22 cellular contexts compared by ENCODE assay signal in the genomic region with DNA sequence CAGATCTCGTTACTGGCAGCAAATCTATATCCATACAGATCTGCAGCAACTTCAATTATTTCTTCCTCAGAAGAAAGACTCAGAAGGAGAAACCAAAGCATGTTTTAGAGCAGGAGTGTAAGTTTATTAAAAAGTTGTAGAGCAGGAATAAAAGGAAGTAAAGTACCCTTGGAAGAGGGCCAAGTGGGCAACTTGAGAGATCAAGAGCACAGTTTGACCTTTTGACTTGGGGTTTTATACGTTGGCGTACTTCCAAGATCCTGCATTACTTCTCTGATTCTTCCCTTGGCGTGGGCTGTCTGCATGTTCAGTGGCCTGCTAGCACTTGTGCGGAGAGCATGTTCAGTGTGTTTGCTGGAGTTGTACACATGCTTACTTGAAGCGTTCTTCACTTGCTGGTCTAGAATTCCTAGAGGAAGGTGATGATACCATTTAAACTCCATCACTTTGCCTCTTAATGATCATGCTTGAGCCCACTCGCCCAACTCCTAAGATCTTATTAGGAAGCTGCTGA.
"Had no signal": no experiment of that assay in that cellular context is flagged by ENCODE, and none has a peak within 500 bp of the region (broad histone marks: within the 10 kb centered on the region; RNA-seq: fewer than 3 reads in every experiment).

No MANE protein-coding gene starts in this region.

- H3K4me1 ChIP-seq: adrenal gland, spleen had no signal

- H3K27me3 ChIP-seq: adrenal gland, spleen had no signal

- H3K9me3 ChIP-seq: adrenal gland, thoracic aorta had no signal

- DNase-seq: activated CD4-positive, alpha-beta T cell treated with anti-CD3 and anti-CD28 coated beads, Interleukin-2, amount 50 U/mL, for 48 hours; activated gamma-delta T cell treated with Interleukin-2 at 50 U/mL for 16 hours; adrenal gland; caudate nucleus; dorsolateral prefrontal cortex; endodermal cell; erythroblast; foreskin melanocyte; glutamatergic neuron; midbrain; nephron progenitor cell; occipital lobe; posterior cingulate gyrus; spleen; stimulated activated CD4-positive, alpha-beta T cell treated with anti-CD3 and anti-CD28 coated beads, Interleukin-4, amount 100 ng/mL, for 4 hours; T-helper 1 cell; T-helper 9 cell had no signal

- H3K36me3 ChIP-seq: adrenal gland, spleen, thoracic aorta had no signal

- FAIRE-seq: colon, keratinocyte had no signal

- H3K27ac ChIP-seq: adrenal gland, dorsolateral prefrontal cortex, spleen, thoracic aorta had no signal

- ATAC-seq: activated naive CD4-positive, alpha-beta T cell treated with anti-CD3 and anti-CD28 coated beads, Interleukin-2, amount 50 U/mL, for 72 hours; stimulated activated memory B cell treated with anti-CD40 and anti-IgM and Interleukin-4, amounts not matched to agents 10 μg/mL and 1 μg/mL and 100 μg/mL, for 72 hours had no signal

- H3K4me3 ChIP-seq: adrenal gland, dorsolateral prefrontal cortex, spleen, thoracic aorta had no signal
